Comparison of ENCODE assay signal across 1 cellular context in the genomic region with DNA sequence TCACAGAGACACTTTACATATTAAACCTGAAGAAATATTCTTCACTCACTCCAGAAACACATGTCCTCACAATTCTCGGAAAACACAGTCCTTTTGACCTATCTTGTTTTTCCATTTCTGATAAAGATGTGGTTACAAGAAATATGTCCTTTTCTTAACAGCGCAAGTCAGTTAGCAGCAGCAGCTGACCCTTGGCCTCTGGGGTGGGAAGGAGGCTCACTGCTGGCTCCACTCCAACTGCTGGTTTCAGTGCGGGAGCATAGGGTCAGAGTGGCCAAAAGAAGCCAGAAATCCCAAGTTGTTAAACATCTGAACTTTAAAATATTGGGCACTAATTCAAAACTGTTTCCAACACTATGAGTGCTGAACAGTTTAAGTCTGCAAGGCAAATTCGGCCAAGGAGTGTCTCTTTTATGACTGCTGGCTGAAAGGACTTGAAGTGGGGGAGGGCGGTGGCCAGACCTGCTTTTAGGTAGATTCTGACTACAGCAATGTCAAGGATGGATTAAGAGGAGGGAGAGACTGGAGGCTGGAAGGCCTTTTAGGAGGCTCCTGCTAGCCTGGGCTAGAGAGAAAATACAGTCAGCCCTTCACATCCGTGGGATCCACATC.
TF ChIP-seq lines count a peak whose summit lies in the region.

No MANE protein-coding gene starts in this region.

TF ChIP-seq in liver, 16 proteins besides CTCF, POLR2A, EP300 and RAD21 (continued from another document):
- TF ChIP-seq, protein P1, sequence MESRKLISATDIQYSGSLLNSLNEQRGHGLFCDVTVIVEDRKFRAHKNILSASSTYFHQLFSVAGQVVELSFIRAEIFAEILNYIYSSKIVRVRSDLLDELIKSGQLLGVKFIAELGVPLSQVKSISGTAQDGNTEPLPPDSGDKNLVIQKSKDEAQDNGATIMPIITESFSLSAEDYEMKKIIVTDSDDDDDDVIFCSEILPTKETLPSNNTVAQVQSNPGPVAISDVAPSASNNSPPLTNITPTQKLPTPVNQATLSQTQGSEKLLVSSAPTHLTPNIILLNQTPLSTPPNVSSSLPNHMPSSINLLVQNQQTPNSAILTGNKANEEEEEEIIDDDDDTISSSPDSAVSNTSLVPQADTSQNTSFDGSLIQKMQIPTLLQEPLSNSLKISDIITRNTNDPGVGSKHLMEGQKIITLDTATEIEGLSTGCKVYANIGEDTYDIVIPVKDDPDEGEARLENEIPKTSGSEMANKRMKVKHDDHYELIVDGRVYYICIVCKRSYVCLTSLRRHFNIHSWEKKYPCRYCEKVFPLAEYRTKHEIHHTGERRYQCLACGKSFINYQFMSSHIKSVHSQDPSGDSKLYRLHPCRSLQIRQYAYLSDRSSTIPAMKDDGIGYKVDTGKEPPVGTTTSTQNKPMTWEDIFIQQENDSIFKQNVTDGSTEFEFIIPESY (IDR thresholded peaks at IDR 0.05): no peak
- no peak for TF ChIP-seq GABPA (IDR thresholded peaks at IDR 0.05 in 1 of 2, conservative IDR thresholded peaks at IDR 0.05 in 1 of 2)
- peak; percentile 10 for TF ChIP-seq HNF4G (IDR thresholded peaks at IDR 0.05)
- TF ChIP-seq TAF1 (conservative IDR thresholded peaks at IDR 0.05): no peak
- no peak for TF ChIP-seq JUND (IDR thresholded peaks at IDR 0.05)
- TF ChIP-seq FOXA2 (IDR thresholded peaks at IDR 0.05): no peak
- TF ChIP-seq, protein P2, sequence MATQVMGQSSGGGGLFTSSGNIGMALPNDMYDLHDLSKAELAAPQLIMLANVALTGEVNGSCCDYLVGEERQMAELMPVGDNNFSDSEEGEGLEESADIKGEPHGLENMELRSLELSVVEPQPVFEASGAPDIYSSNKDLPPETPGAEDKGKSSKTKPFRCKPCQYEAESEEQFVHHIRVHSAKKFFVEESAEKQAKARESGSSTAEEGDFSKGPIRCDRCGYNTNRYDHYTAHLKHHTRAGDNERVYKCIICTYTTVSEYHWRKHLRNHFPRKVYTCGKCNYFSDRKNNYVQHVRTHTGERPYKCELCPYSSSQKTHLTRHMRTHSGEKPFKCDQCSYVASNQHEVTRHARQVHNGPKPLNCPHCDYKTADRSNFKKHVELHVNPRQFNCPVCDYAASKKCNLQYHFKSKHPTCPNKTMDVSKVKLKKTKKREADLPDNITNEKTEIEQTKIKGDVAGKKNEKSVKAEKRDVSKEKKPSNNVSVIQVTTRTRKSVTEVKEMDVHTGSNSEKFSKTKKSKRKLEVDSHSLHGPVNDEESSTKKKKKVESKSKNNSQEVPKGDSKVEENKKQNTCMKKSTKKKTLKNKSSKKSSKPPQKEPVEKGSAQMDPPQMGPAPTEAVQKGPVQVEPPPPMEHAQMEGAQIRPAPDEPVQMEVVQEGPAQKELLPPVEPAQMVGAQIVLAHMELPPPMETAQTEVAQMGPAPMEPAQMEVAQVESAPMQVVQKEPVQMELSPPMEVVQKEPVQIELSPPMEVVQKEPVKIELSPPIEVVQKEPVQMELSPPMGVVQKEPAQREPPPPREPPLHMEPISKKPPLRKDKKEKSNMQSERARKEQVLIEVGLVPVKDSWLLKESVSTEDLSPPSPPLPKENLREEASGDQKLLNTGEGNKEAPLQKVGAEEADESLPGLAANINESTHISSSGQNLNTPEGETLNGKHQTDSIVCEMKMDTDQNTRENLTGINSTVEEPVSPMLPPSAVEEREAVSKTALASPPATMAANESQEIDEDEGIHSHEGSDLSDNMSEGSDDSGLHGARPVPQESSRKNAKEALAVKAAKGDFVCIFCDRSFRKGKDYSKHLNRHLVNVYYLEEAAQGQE (IDR thresholded peaks at IDR 0.05): peak; percentile 73
